2 cellular contexts compared by ENCODE assay signal in the genomic region with DNA sequence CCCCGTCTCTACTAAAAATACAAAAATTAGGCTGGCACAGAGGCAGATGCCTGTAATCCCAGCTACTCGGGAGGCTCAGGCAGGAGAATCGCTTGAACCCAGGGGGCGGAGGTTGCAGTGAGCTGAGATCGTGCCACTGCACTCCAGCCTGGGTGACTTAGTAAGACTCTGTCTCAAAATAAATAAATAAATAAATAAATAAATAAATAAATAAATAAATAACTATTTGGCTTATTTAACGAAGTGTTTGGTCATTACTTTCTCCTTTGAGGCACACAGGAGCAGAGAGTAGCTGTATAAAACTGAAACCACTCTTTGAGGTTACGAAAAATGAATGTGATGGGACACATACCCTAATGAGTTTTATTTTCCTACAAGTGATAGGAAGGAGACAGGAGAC. TPM values are rescaled to one million over a fixed set of nuclear protein-coding genes. Genes with fewer than 3 reads are reported as not detected.
"Had no signal": no experiment of that assay in that cellular context is flagged by ENCODE, and none has a peak within 500 bp of the region (broad histone marks: within the 10 kb centered on the region; RNA-seq: fewer than 3 reads in every experiment).

No MANE protein-coding gene starts in this region.

RNA-seq across cellular contexts. Expression of gene FRZB, which starts 26.6 kb away (rescaled TPM):
- total RNA-seq: HT1080, K562 had no signal
